In the genomic region with DNA sequence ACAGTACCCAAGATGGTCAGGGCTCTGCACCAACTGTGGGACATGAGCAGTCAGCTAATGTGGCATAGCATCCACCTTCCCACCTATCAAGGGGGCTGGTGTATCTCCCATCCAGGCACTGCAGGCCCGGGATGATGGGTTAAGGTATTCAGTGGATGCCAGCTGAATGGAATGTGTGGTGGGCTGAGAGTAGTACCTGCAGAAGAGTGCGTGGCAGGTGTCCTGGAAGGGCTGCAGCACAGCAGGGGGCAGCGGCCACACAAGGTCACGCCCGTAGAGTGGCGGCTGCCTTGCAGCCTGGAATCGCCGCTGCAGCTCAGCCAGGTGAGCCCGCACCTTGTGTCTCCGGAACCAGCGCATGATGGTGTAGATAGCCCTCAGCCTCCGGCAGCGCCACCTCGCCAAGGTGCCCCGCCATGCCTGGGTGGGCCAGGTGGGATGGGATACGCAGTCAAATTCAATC, we compare ENCODE assay signal across 21 cellular contexts. TPM values are rescaled to one million over a fixed set of nuclear protein-coding genes. Genes with fewer than 3 reads are reported as not detected.
A peak's percentile ranks its signal among the peaks of the same experiment; 100 is the strongest.
DNase-seq lines count a peak whose midpoint lies in the region; ATAC-seq and TF ChIP-seq lines count a peak whose summit lies in the region.
"Had no signal": no experiment of that assay in that cellular context is flagged by ENCODE, and none has a peak within 500 bp of the region (broad histone marks: within the 10 kb centered on the region; RNA-seq: fewer than 3 reads in every experiment).

No MANE protein-coding gene starts in this region.

- peak overlapping the region; percentile 39 for H3K27ac Mint-ChIP-seq in activated naive CD4-positive, alpha-beta T cell treated with anti-CD3 and anti-CD28 coated beads for 36 hours
- 0 out of 7 replicates have a peak overlapping the region, but pooled peaks of 1 of the 3 experiments have one; percentile 28 for H3K27ac Mint-ChIP-seq in H9
- H3K27ac Mint-ChIP-seq in endodermal cell = no peak overlapping the region
- peak overlapping the region; percentile 88 for H3K27ac Mint-ChIP-seq in stimulated activated effector memory CD8-positive, alpha-beta T cell treated with anti-CD3 and anti-CD28 coated beads, Interleukin-12 subunit alpha, Interleukin-12 subunit beta, amount 100 ng/mL, for 72 hours
- H3K27ac Mint-ChIP-seq in type B pancreatic cell = no peak overlapping the region

- no CpG with 5 or more reads among the region's 16 CpGs for WGBS in H9 (ENCODE audit: extremely low coverage, insufficient read length, low lambda C conversion rate)
- 92 to 95% methylated on average over 15 to 16 of the region's 16 CpGs for WGBS in endodermal cell (ENCODE audit: insufficient coverage in 1 of 2, insufficient read length in 1 of 2), 2 experiments
- WGBS in GM23248 (ENCODE audit: low coverage in 1 of 2, low lambda C conversion rate in 2 of 2, missing lambda C conversion rate in 2 of 2), 2 experiments = 90 to 91% methylated on average over 13 to 16 of the region's 16 CpGs

- CTCF ChIA-PET in activated naive CD4-positive, alpha-beta T cell treated with anti-CD3 and anti-CD28 coated beads for 36 hours (lab: Charles Lee) = interaction anchor here (0.8 to 1.5 kb wide), 3 partner anchors 9 to 172 kb away, joined by 3 to 8 read pairs (median 4); no protein-coding TSS in a partner anchor

- H4K5ac ChIP-seq in H9 (ENCODE audit: insufficient read length, low read depth, low read length) = no peak overlapping the region

- no peak overlapping the region for H2AFZ ChIP-seq in H9 (ENCODE audit: low read length)
- H2AFZ ChIP-seq in GM23248 = no peak overlapping the region

- H3K79me2 ChIP-seq in H9 (ENCODE audit: insufficient read depth, low read length) (no peaks in the 10 kb centered on the region), GM23248 (ENCODE audit: insufficient read depth) (no peaks in the 10 kb centered on the region)

- H3K4me3 ChIP-seq in endodermal cell (ENCODE audit: low read length) (no peak overlapping the region), GM23248 (no peak overlapping the region)
- H3K4me3 ChIP-seq: ascending aorta, lung, right lobe of liver, SJSA1 had no signal

- no peaks in the 10 kb centered on the region for H3K23me2 ChIP-seq in H9 (ENCODE audit: insufficient read length, low read depth, low read length, poor library complexity, severe bottlenecking)

- no peaks in the 10 kb centered on the region for H3K9me3 Mint-ChIP-seq in activated naive CD4-positive, alpha-beta T cell treated with anti-CD3 and anti-CD28 coated beads for 36 hours
- no peaks in the 10 kb centered on the region for H3K9me3 Mint-ChIP-seq in H9
- H3K9me3 Mint-ChIP-seq in endodermal cell = no peaks in the 10 kb centered on the region
- no peaks in the 10 kb centered on the region for H3K9me3 Mint-ChIP-seq in stimulated activated effector memory CD8-positive, alpha-beta T cell treated with anti-CD3 and anti-CD28 coated beads, Interleukin-12 subunit alpha, Interleukin-12 subunit beta, amount 100 ng/mL, for 72 hours
- H3K9me3 Mint-ChIP-seq in type B pancreatic cell = no peaks in the 10 kb centered on the region
- H3K9me3 Mint-ChIP-seq: naive B cell; T-helper 1 cell treated with Interleukin-12 subunit alpha and Interleukin-12 subunit beta and Interleukin-4 antibody, amounts not matched to agents 30 μg/mL and 1 μg/mL, for 36 hours had no signal

- H3K4me1 Mint-ChIP-seq in activated naive CD4-positive, alpha-beta T cell treated with anti-CD3 and anti-CD28 coated beads for 36 hours (ENCODE audit: low read depth) = peaks cover 5% of the 10 kb centered on the region
- H3K4me1 Mint-ChIP-seq in H9 = peaks cover 0 to 5% of the 10 kb centered on the region in 2 experiments; a peak in 3 of 4 replicates
- no peaks in the 10 kb centered on the region for H3K4me1 Mint-ChIP-seq in endodermal cell
- peaks cover 42% of the 10 kb centered on the region for H3K4me1 Mint-ChIP-seq in stimulated activated effector memory CD8-positive, alpha-beta T cell treated with anti-CD3 and anti-CD28 coated beads, Interleukin-12 subunit alpha, Interleukin-12 subunit beta, amount 100 ng/mL, for 72 hours
- no peaks in the 10 kb centered on the region for H3K4me1 Mint-ChIP-seq in type B pancreatic cell (ENCODE audit: unreplicated experiment)

- no peak overlapping the region for H3K23ac ChIP-seq in H9 (ENCODE audit: insufficient read length, low read depth, low read length)

- ATAC-seq in stimulated activated effector memory CD8-positive, alpha-beta T cell treated with anti-CD3 and anti-CD28 coated beads, Interleukin-12 subunit alpha, Interleukin-12 subunit beta, amount 100 ng/mL, for 72 hours = no peak
- ATAC-seq: right lobe of liver had no signal

- H3K4me1 ChIP-seq in H9 (ENCODE audit: insufficient read depth, low read length) (no peaks in the 10 kb centered on the region), endodermal cell (ENCODE audit: control insufficient read depth, insufficient read depth, low read length) (no peaks in the 10 kb centered on the region), GM23248 (ENCODE audit: insufficient read depth) (no peaks in the 10 kb centered on the region)

- no peak overlapping the region for H3K4me3 Mint-ChIP-seq in activated naive CD4-positive, alpha-beta T cell treated with anti-CD3 and anti-CD28 coated beads for 36 hours
- H3K4me3 Mint-ChIP-seq in H9 = no peak overlapping the region; a peak in 1 of 5 replicates
- no peak overlapping the region for H3K4me3 Mint-ChIP-seq in endodermal cell
- peak overlapping the region; percentile 3 for H3K4me3 Mint-ChIP-seq in stimulated activated effector memory CD8-positive, alpha-beta T cell treated with anti-CD3 and anti-CD28 coated beads, Interleukin-12 subunit alpha, Interleukin-12 subunit beta, amount 100 ng/mL, for 72 hours
- H3K4me3 Mint-ChIP-seq in type B pancreatic cell = no peak overlapping the region
- H3K4me3 Mint-ChIP-seq: CD14-positive monocyte; naive B cell; T-helper 1 cell treated with Interleukin-12 subunit alpha and Interleukin-12 subunit beta and Interleukin-4 antibody, amounts not matched to agents 30 μg/mL and 1 μg/mL, for 36 hours had no signal

- H3K79me1 ChIP-seq in H9 (ENCODE audit: insufficient read depth, low read depth, low read length, poor library complexity, severe bottlenecking) = no peaks in the 10 kb centered on the region

- H4K20me1 ChIP-seq in H9 (ENCODE audit: control insufficient read depth, insufficient read depth, insufficient read length) (no peaks in the 10 kb centered on the region), GM23248 (ENCODE audit: insufficient read depth) (no peaks in the 10 kb centered on the region)

- no peak overlapping the region for H2BK15ac ChIP-seq in H9 (ENCODE audit: low read depth, low read length)

- H3K36me3 ChIP-seq in endodermal cell (ENCODE audit: control insufficient read depth, insufficient read depth, low read length) (no peaks in the 10 kb centered on the region), GM23248 (ENCODE audit: low read depth) (no peaks in the 10 kb centered on the region)
- H3K36me3 ChIP-seq: ascending aorta, right lobe of liver, SJSA1 had no signal

- intact Hi-C loops in activated naive CD4-positive, alpha-beta T cell treated with anti-CD3 and anti-CD28 coated beads for 36 hours (cut with micrococcal nuclease) = no loop called here

- H4K91ac ChIP-seq in H9 (ENCODE audit: insufficient read length, low read depth, low read length) = no peak overlapping the region

- H3K14ac ChIP-seq in H9 (ENCODE audit: insufficient read depth, low read length) = no peak overlapping the region

- no peak overlapping the region for H3K56ac ChIP-seq in H9 (ENCODE audit: insufficient read length, low read depth, low read length)

- no peak overlapping the region for H3K18ac ChIP-seq in H9 (ENCODE audit: insufficient read length, low read depth, low read length)

- H4K8ac ChIP-seq in H9 (replicated peaks; ENCODE audit: insufficient read length, low read depth, low read length) = no peak overlapping the region

- no peaks in the 10 kb centered on the region for H3K27me3 Mint-ChIP-seq in activated naive CD4-positive, alpha-beta T cell treated with anti-CD3 and anti-CD28 coated beads for 36 hours (ENCODE audit: low read depth)
- H3K27me3 Mint-ChIP-seq in H9 (ENCODE audit: low read depth) = peaks cover 17% of the 10 kb centered on the region
- H3K27me3 Mint-ChIP-seq in endodermal cell (ENCODE audit: insufficient read depth) = peaks cover 24% of the 10 kb centered on the region
- H3K27me3 Mint-ChIP-seq in type B pancreatic cell = peaks cover 5% of the 10 kb centered on the region
- H3K27me3 Mint-ChIP-seq: naive B cell had no signal

- H3K27ac ChIP-seq in H9 (ENCODE audit: insufficient read length, low read depth, low read length) (no peak overlapping the region), endodermal cell (ENCODE audit: low read depth, low read length) (no peak overlapping the region), GM23248 (no peak overlapping the region)
- H3K27ac ChIP-seq: ascending aorta, right lobe of liver, SJSA1, VCaP had no signal

- H3K9me3 ChIP-seq in H9 (ENCODE audit: control insufficient read depth, low read depth, low read length) = no peaks in the 10 kb centered on the region
- no peaks in the 10 kb centered on the region for H3K9me3 ChIP-seq in endodermal cell (ENCODE audit: control insufficient read depth, low read length)
- no peaks in the 10 kb centered on the region for H3K9me3 ChIP-seq in GM23248 (ENCODE audit: low read depth)
- H3K9me3 ChIP-seq: ascending aorta, right lobe of liver, SJSA1 had no signal

- peaks cover 54% of the 10 kb centered on the region for H3K36me3 Mint-ChIP-seq in activated naive CD4-positive, alpha-beta T cell treated with anti-CD3 and anti-CD28 coated beads for 36 hours (ENCODE audit: low read depth)
- H3K36me3 Mint-ChIP-seq in H9 (ENCODE audit: insufficient read depth in 1 of 3, low read depth in 3 of 3) (no peaks in the 10 kb centered on the region; a peak in 1 of 7 replicates), endodermal cell (ENCODE audit: low read depth) (no peaks in the 10 kb centered on the region), type B pancreatic cell (no peaks in the 10 kb centered on the region)
- H3K36me3 Mint-ChIP-seq in stimulated activated effector memory CD8-positive, alpha-beta T cell treated with anti-CD3 and anti-CD28 coated beads, Interleukin-12 subunit alpha, Interleukin-12 subunit beta, amount 100 ng/mL, for 72 hours = peaks cover 96% of the 10 kb centered on the region
- H3K36me3 Mint-ChIP-seq: naive B cell had no signal

- H2BK120ac ChIP-seq in H9 (ENCODE audit: low read depth, low read length, poor library complexity, severe bottlenecking) = no peak overlapping the region

- H3T11ph ChIP-seq in H9 (ENCODE audit: low read length) = no peak overlapping the region

- TF ChIP-seq CTCF in H9 (conservative IDR thresholded peaks at IDR 0.05) (no peak), endodermal cell (conservative IDR thresholded peaks at IDR 0.05) (no peak), type B pancreatic cell (conservative IDR thresholded peaks at IDR 0.05) (no peak)

- H2BK5ac ChIP-seq in H9 (ENCODE audit: insufficient read length, low read length) = no peak overlapping the region

- no peaks in the 10 kb centered on the region for H3F3A ChIP-seq in GM23248 (ENCODE audit: insufficient read depth)

- no peak overlapping the region for H2BK20ac ChIP-seq in H9 (ENCODE audit: low read depth, low read length, poor library complexity, severe bottlenecking)

- H3K9me2 ChIP-seq in GM23248 (ENCODE audit: insufficient read depth) = no peaks in the 10 kb centered on the region

- H3K27me3 ChIP-seq in H9 (ENCODE audit: insufficient read depth, low read length) = no peaks in the 10 kb centered on the region; the same call in 1 of the 2 replicates
- peaks cover 30% of the 10 kb centered on the region for H3K27me3 ChIP-seq in endodermal cell (ENCODE audit: control insufficient read depth, insufficient read depth, low read length, poor library complexity, severe bottlenecking)
- no peaks in the 10 kb centered on the region for H3K27me3 ChIP-seq in GM23248 (replicated peaks; ENCODE audit: insufficient read depth)
- H3K27me3 ChIP-seq: ascending aorta had no signal

- H2BK12ac ChIP-seq in H9 (ENCODE audit: insufficient read length, low read depth, low read length) = no peak overlapping the region

- in situ Hi-C loops in GM23248 (cut with MboI) = no loop called here

- H3K4me2 ChIP-seq in H9 (ENCODE audit: insufficient read depth, insufficient read length, low read length) (no peak overlapping the region), GM23248 (ENCODE audit: unreplicated experiment) (no peak overlapping the region)

- H2AK5ac ChIP-seq in H9 (ENCODE audit: insufficient read length, low read length) = no peak overlapping the region

- H3K9ac ChIP-seq in H9 (ENCODE audit: extremely low read depth, insufficient read length, low read length) = no peak overlapping the region
- no peak overlapping the region for H3K9ac ChIP-seq in endodermal cell (ENCODE audit: extremely low read depth, low read length, poor library complexity, severe bottlenecking)
- H3K9ac ChIP-seq in GM23248 = no peak overlapping the region

- peak; percentile 20 for DNase-seq in activated naive CD4-positive, alpha-beta T cell treated with anti-CD3 and anti-CD28 coated beads for 36 hours
- DNase-seq in activated naive CD4-positive, alpha-beta T cell treated with anti-CD3 and anti-CD28 coated beads, Interleukin-2, amount 50 U/mL, for 16 hours = no peak
- DNase-seq in H9 (peak; percentile 17), endodermal cell (peak; percentile 36), iPS-NIHi7 (ENCODE audit: extremely low spot score) (no peak), type B pancreatic cell (ENCODE audit: extremely low spot score, unreplicated experiment) (no peak), GM23248 (no peak)
- no peak for DNase-seq in stimulated activated effector memory CD8-positive, alpha-beta T cell treated with anti-CD3 and anti-CD28 coated beads, Interleukin-12 subunit alpha, Interleukin-12 subunit beta, amount 100 ng/mL, for 72 hours (ENCODE audit: low spot score in 2 of 2)
- DNase-seq: ACHN, cerebellar nuclear complex, MM.1S, naive B cell, NCI-H1694, PC-3 had no signal

- H3K4ac ChIP-seq in H9 (ENCODE audit: low read depth, low read length) = no peak overlapping the region

RNA-seq across cellular contexts. Expression of a gene that starts 13.3 kb away (rescaled TPM):
- total RNA-seq in activated naive CD4-positive, alpha-beta T cell treated with anti-CD3 and anti-CD28 coated beads for 36 hours = 100 to 1,000 TPM; 391 to 406 TPM
- total RNA-seq in H9 (2021) (0.55 and 0.57 TPM in 2 replicates), endodermal cell (under 1 TPM; 0.11 to 0.33 TPM), type B pancreatic cell (ENCODE audit: low replicate concordance) (0.52 and 0.53 TPM in 2 replicates)
- 0.07 TPM for polyA plus RNA-seq in endodermal cell (2013, experiment 1 of 2)
- 0.12 TPM for polyA plus RNA-seq in endodermal cell (2013, experiment 2 of 2)
- total RNA-seq in GM23248 (2014; rRNA removed; shearing (Covaris generic)) = not detected in 2 replicates
- 0.14 TPM in 1 of 2 replicates, not detected in the other for polyA plus RNA-seq in GM23248 (2016; fragmentation: Nextera tagmentation; extraction: Ambion mirVana)

RNA-seq across cellular contexts. Expression of a gene that starts 34.5 kb away (rescaled TPM):
- total RNA-seq in activated naive CD4-positive, alpha-beta T cell treated with anti-CD3 and anti-CD28 coated beads for 36 hours = 10 to 100 TPM; 87.9 to 88.3 TPM
- total RNA-seq in H9 (2021) = 30.4 and 30.5 TPM in 2 replicates
- 10 to 100 TPM; 37.4 to 38.1 TPM for total RNA-seq in endodermal cell
- 36.7 TPM for polyA plus RNA-seq in endodermal cell (2013, experiment 1 of 2)
- 40.5 TPM for polyA plus RNA-seq in endodermal cell (2013, experiment 2 of 2)
- 29.8 and 33.8 TPM in 2 replicates for total RNA-seq in type B pancreatic cell (ENCODE audit: low replicate concordance)
- total RNA-seq in GM23248 (2014; rRNA removed; shearing (Covaris generic)) = 63.8 and 77.3 TPM in 2 replicates
- polyA plus RNA-seq in GM23248 (2016; fragmentation: Nextera tagmentation; extraction: Ambion mirVana) = 69.3 and 78.7 TPM in 2 replicates

Comparison
In these comparisons a context has a peak if more than half of its experiments do, and no peak if none do; other contexts are left out.
1. DNase-seq: peak in activated naive CD4-positive, alpha-beta T cell treated with anti-CD3 and anti-CD28 coated beads for 36 hours (single experiment), H9 (single experiment) and endodermal cell (single experiment); none in activated naive CD4-positive, alpha-beta T cell treated with anti-CD3 and anti-CD28 coated beads, Interleukin-2, amount 50 U/mL, for 16 hours (single experiment), stimulated activated effector memory CD8-positive, alpha-beta T cell treated with anti-CD3 and anti-CD28 coated beads, Interleukin-12 subunit alpha, Interleukin-12 subunit beta, amount 100 ng/mL, for 72 hours (0 of 2), iPS-NIHi7 (single experiment), type B pancreatic cell (single experiment) and GM23248 (single experiment).
2. H3K27ac Mint-ChIP-seq: peak in activated naive CD4-positive, alpha-beta T cell treated with anti-CD3 and anti-CD28 coated beads for 36 hours (single experiment) and stimulated activated effector memory CD8-positive, alpha-beta T cell treated with anti-CD3 and anti-CD28 coated beads, Interleukin-12 subunit alpha, Interleukin-12 subunit beta, amount 100 ng/mL, for 72 hours (single experiment); none in endodermal cell (single experiment) and type B pancreatic cell (single experiment).
3. RNA of a gene that starts 13.3 kb away (total RNA-seq): 391 to 406 TPM in activated naive CD4-positive, alpha-beta T cell treated with anti-CD3 and anti-CD28 coated beads for 36 hours; 0.55 to 0.57 TPM in H9, 0.52 to 0.53 TPM in type B pancreatic cell, 0.11 to 0.33 TPM in endodermal cell and not detected in GM23248; every median in the first group is over 100 times any median in the second.